8 cellular contexts compared by ENCODE assay signal in the genomic region with DNA sequence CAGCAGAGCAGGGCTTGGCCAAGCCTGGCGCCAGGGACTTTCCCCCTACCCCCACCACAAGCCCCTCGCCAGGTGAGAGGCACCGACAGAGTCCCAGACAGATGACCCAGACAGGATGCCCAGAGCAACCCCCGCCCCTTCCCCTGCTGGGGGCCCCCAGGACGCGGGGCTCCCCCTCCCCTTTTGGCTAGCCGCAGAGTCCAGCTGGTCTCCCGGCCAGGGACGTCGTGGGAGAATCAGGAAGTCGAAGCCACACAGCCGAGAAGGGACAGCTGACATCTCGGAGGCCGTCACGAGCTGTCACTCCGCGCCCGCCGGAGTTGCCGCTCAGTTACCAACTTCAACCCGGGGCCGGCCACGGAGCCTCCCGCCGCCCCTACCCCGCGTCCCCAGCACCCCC.
A peak's percentile ranks its signal among the peaks of the same experiment; 100 is the strongest.
DNase-seq lines count a peak whose midpoint lies in the region; ATAC-seq and TF ChIP-seq lines count a peak whose summit lies in the region.
"Not testable (repeated sequence)": the region's sequence is repeated elsewhere in the genome, so short reads cannot be mapped to it uniquely, and the experiment has no call there.

No MANE protein-coding gene starts in this region.

- H3K36me3 Mint-ChIP-seq in activated CD8-positive, alpha-beta T cell treated with anti-CD3 and anti-CD28 coated beads for 36 hours (ENCODE audit: low read depth); central memory CD8-positive, alpha-beta T cell (ENCODE audit: insufficient read depth); naive B cell: not testable (repeated sequence)

- H3K27me3 Mint-ChIP-seq in activated CD8-positive, alpha-beta T cell treated with anti-CD3 and anti-CD28 coated beads for 36 hours = peaks cover 32% of the 10 kb centered on the region
- peaks cover 37% of the 10 kb centered on the region for H3K27me3 Mint-ChIP-seq in central memory CD8-positive, alpha-beta T cell
- H3K27me3 Mint-ChIP-seq in naive B cell = peaks cover 21 to 53% (median 35%) of the 10 kb centered on the region in 3 donors

- POLR2A ChIA-PET in activated CD8-positive, alpha-beta T cell treated with anti-CD3 and anti-CD28 coated beads for 36 hours (lab: Charles Lee) = not testable (repeated sequence)

- DNase-seq in COLO668 (lab: John Stamatoyannopoulos, UW; ENCODE audit: unreplicated experiment) (peak; percentile 9), NCI-H748 (lab: John Stamatoyannopoulos, UW; ENCODE audit: unreplicated experiment) (peak; percentile 2), naive B cell (peak; percentile 4)
- DNase-seq in activated CD8-positive, alpha-beta T cell treated with anti-CD3 and anti-CD28 coated beads for 36 hours; central memory CD8-positive, alpha-beta T cell (ENCODE audit: low spot score in 2 of 2); right atrium auricular region (ENCODE audit: low spot score); sigmoid colon; upper lobe of right lung: not testable (repeated sequence)

- not testable (repeated sequence) for H3K9me3 Mint-ChIP-seq in activated CD8-positive, alpha-beta T cell treated with anti-CD3 and anti-CD28 coated beads for 36 hours; central memory CD8-positive, alpha-beta T cell; naive B cell

- H3K4me1 Mint-ChIP-seq in activated CD8-positive, alpha-beta T cell treated with anti-CD3 and anti-CD28 coated beads for 36 hours (ENCODE audit: low read depth); central memory CD8-positive, alpha-beta T cell: not testable (repeated sequence)
- peaks cover 5 to 16% (median 6%) of the 10 kb centered on the region in 3 donors for H3K4me1 Mint-ChIP-seq in naive B cell

- WGBS in sigmoid colon, 2 donors = 1 to 2% methylated on average over 27 of the region's 27 CpGs

- not testable (repeated sequence) for ATAC-seq in activated CD8-positive, alpha-beta T cell treated with anti-CD3 and anti-CD28 coated beads for 36 hours; central memory CD8-positive, alpha-beta T cell (replicated peaks; ENCODE audit: extremely low read depth, poor library complexity, severe bottlenecking); naive B cell (ENCODE audit: low read depth in 2 of 2); upper lobe of right lung

- not testable (repeated sequence) for H3K27me3 ChIP-seq in right atrium auricular region, upper lobe of right lung
- peaks cover 0 to 23% (median 0%) of the 10 kb centered on the region in 3 donors for H3K27me3 ChIP-seq in sigmoid colon

- intact Hi-C loops in activated CD8-positive, alpha-beta T cell treated with anti-CD3 and anti-CD28 coated beads for 36 hours (cut with micrococcal nuclease); sigmoid colon (cut with DNase I); upper lobe of right lung (cut with DNase I): not testable (repeated sequence)

- H3K4me1 ChIP-seq in right atrium auricular region, upper lobe of right lung: not testable (repeated sequence)
- peaks cover 0 to 11% (median 8%) of the 10 kb centered on the region in 4 donors for H3K4me1 ChIP-seq in sigmoid colon

- not testable (repeated sequence) for H3K27ac ChIP-seq in right atrium auricular region, upper lobe of right lung
- H3K27ac ChIP-seq in sigmoid colon = peak overlapping the region in 1 of 4 donors; percentile 7

- not testable (repeated sequence) for H3K27ac Mint-ChIP-seq in activated CD8-positive, alpha-beta T cell treated with anti-CD3 and anti-CD28 coated beads for 36 hours; central memory CD8-positive, alpha-beta T cell (ENCODE audit: low read depth); naive B cell

- TF ChIP-seq CTCF in activated CD8-positive, alpha-beta T cell treated with anti-CD3 and anti-CD28 coated beads for 36 hours (IDR thresholded peaks at IDR 0.05); right atrium auricular region (IDR thresholded peaks at IDR 0.05); sigmoid colon (IDR thresholded peaks at IDR 0.05); upper lobe of right lung (IDR thresholded peaks at IDR 0.05): not testable (repeated sequence)

- H3K4me3 ChIP-seq in right atrium auricular region = peak overlapping the region; percentile 37 to 55
- peak overlapping the region; percentile 37 to 55 (median 51) for H3K4me3 ChIP-seq in sigmoid colon
- peak overlapping the region; percentile 40 for H3K4me3 ChIP-seq in upper lobe of right lung

- peak overlapping the region; percentile 24 for H3K4me3 Mint-ChIP-seq in activated CD8-positive, alpha-beta T cell treated with anti-CD3 and anti-CD28 coated beads for 36 hours
- H3K4me3 Mint-ChIP-seq in central memory CD8-positive, alpha-beta T cell = peak overlapping the region; percentile 63
- peak overlapping the region in 7 of 8 donors; percentile 42 to 83 (median 73) for H3K4me3 Mint-ChIP-seq in naive B cell

- not testable (repeated sequence) for TF ChIP-seq EP300 in sigmoid colon (IDR thresholded peaks at IDR 0.05)

- H3K36me3 ChIP-seq in right atrium auricular region, sigmoid colon, upper lobe of right lung: not testable (repeated sequence)

- not testable (repeated sequence) for H3K9me3 ChIP-seq in right atrium auricular region, sigmoid colon, upper lobe of right lung

- CTCF ChIA-PET in activated CD8-positive, alpha-beta T cell treated with anti-CD3 and anti-CD28 coated beads for 36 hours (lab: Charles Lee) = interaction anchor here (1.2 to 1.4 kb wide), 2 partner anchors 25 to 135 kb away, joined by 3 read pairs; no protein-coding TSS in a partner anchor

- not testable (repeated sequence) for TF ChIP-seq POLR2A in sigmoid colon (IDR thresholded peaks at IDR 0.05)
